Comparison of ENCODE assay signal across 8 cellular contexts in genomic region chr7:92179393-92179924, GRCh38. TPM values are rescaled to one million over a fixed set of nuclear protein-coding genes. Genes with fewer than 3 reads are reported as not detected.
A peak's percentile ranks its signal among the peaks of the same experiment; 100 is the strongest.
DNase-seq lines count a peak whose midpoint lies in the region; ATAC-seq, FAIRE-seq and TF ChIP-seq lines count a peak whose summit lies in the region.

No MANE protein-coding gene starts in this region.

- H3K36me3 ChIP-seq in mammary epithelial cell (ENCODE audit: insufficient read depth, low read length) (no peaks in the 10 kb centered on the region), kidney (ENCODE audit: control insufficient read depth in 1 of 2, insufficient read depth in 2 of 2, low read length in 2 of 2) (no peaks in the 10 kb centered on the region)

- peaks cover 11% of the 10 kb centered on the region for H3K27me3 Mint-ChIP-seq in stimulated activated naive CD8-positive, alpha-beta T cell treated with anti-CD3 and anti-CD28 coated beads, Interleukin-15, Interleukin-2, amounts not matched to agents 100 ng/mL and 50 ng/mL, for 24 hours

- H3K9me3 ChIP-seq in mammary epithelial cell (replicated peaks; ENCODE audit: insufficient read depth, low read length) (no peaks in the 10 kb centered on the region), kidney (ENCODE audit: control insufficient read depth in 1 of 2, low read length in 2 of 2) (no peaks in the 10 kb centered on the region)

- H3K27ac ChIP-seq in mammary epithelial cell (ENCODE audit: insufficient read depth, low read depth, low read length) (no peak overlapping the region), kidney (ENCODE audit: low read depth in 2 of 2, low read length in 2 of 2) (peak overlapping the region; percentile 78 to 80)

- H3K4me3 ChIP-seq in mammary epithelial cell (replicated peaks in 1 of 3; ENCODE audit: insufficient read depth in 1 of 3, low read depth in 2 of 3, low read length in 3 of 3) (peak overlapping the region in 2 of 3 experiments; percentile 31 to 57), kidney (ENCODE audit: low read length in 2 of 2) (peak overlapping the region; percentile 71 to 74)

- H3K4me1 ChIP-seq in mammary epithelial cell (ENCODE audit: insufficient read depth, low read length) (no peaks in the 10 kb centered on the region), kidney (ENCODE audit: control insufficient read depth in 1 of 2, insufficient read depth in 1 of 2, low read depth in 1 of 2, low read length in 2 of 2) (peaks cover 0 to 3% of the 10 kb centered on the region in 2 donors)

- intact Hi-C loops in mammary epithelial cell (cut with micrococcal nuclease): loop anchor here (1.0 to 2.0 kb wide), 2 partner anchors 45 to 268 kb away; partner anchors contain the start of genes CYP51A1 and GATAD1
- intact Hi-C loops in kidney (cut with DNase I): no loop called here

- no peaks in the 10 kb centered on the region for H3K9me3 Mint-ChIP-seq in stimulated activated naive CD8-positive, alpha-beta T cell treated with anti-CD3 and anti-CD28 coated beads, Interleukin-15, Interleukin-2, amounts not matched to agents 100 ng/mL and 50 ng/mL, for 24 hours

- no peak overlapping the region for H3K9ac ChIP-seq in mammary epithelial cell (ENCODE audit: insufficient read depth, low read length)
- peak overlapping the region; percentile 69 to 88 for H3K9ac ChIP-seq in kidney (ENCODE audit: low read length in 2 of 2)

- H3K79me2 ChIP-seq in mammary epithelial cell (ENCODE audit: insufficient read depth, low read length): no peaks in the 10 kb centered on the region

- in situ Hi-C loops in mammary epithelial cell (cut with MboI; ENCODE audit: low sequenced_read_pairs in 2 of 2): no loop called here

- dilution Hi-C loops in mammary epithelial cell (cut with HindIII; ENCODE audit: low sequenced_read_pairs): no loop called here

- peak; percentile 18 for ATAC-seq in HG03064 (IDR thresholded peaks at IDR 0.05; ENCODE audit: low read depth, unreplicated experiment)
- ATAC-seq in GM21423 (IDR thresholded peaks at IDR 0.05; ENCODE audit: unreplicated experiment): no peak

- 25% methylated on average over 20 of the region's 20 CpGs for WGBS in mammary epithelial cell (ENCODE audit: low coverage, missing lambda C conversion rate)

- no peaks in the 10 kb centered on the region for H3K27me3 ChIP-seq in mammary epithelial cell (ENCODE audit: insufficient read depth, low read length)

- TF ChIP-seq CTCF in mammary epithelial cell (conservative IDR thresholded peaks at IDR 0.05 in 1 of 2, IDR thresholded peaks at IDR 0.05 in 1 of 2; ENCODE audit: extremely low read depth in 1 of 2, insufficient read depth in 1 of 2, low read depth in 1 of 2, low read length in 2 of 2) (no peak), kidney (IDR thresholded peaks at IDR 0.05; ENCODE audit: borderline replicate concordance, extremely low read depth, insufficient read depth) (no peak)

- BruUV-seq in mammary epithelial cell (replicated peaks; lab: Mats Ljungman, UMichigan): no TSS peak

- no peak overlapping the region for H3K27ac Mint-ChIP-seq in stimulated activated naive CD8-positive, alpha-beta T cell treated with anti-CD3 and anti-CD28 coated beads, Interleukin-15, Interleukin-2, amounts not matched to agents 100 ng/mL and 50 ng/mL, for 24 hours

- H3K4me3 Mint-ChIP-seq in stimulated activated naive CD8-positive, alpha-beta T cell treated with anti-CD3 and anti-CD28 coated beads, Interleukin-15, Interleukin-2, amounts not matched to agents 100 ng/mL and 50 ng/mL, for 24 hours: peak overlapping the region; percentile 75

- H3K4me2 ChIP-seq in mammary epithelial cell (ENCODE audit: insufficient read depth, low read depth, low read length): peak overlapping the region; percentile 91

- peaks cover 7% of the 10 kb centered on the region for H3K4me1 Mint-ChIP-seq in stimulated activated naive CD8-positive, alpha-beta T cell treated with anti-CD3 and anti-CD28 coated beads, Interleukin-15, Interleukin-2, amounts not matched to agents 100 ng/mL and 50 ng/mL, for 24 hours (ENCODE audit: low read depth)

- no peaks in the 10 kb centered on the region for H4K20me1 ChIP-seq in mammary epithelial cell (ENCODE audit: insufficient read depth, low read length)

- CTCF ChIA-PET in mammary epithelial cell (lab: Charles Lee; ENCODE audit: low non-redundant PET): interaction anchor here (0.6 to 0.7 kb wide), 2 partner anchors 19 to 1300 kb away, joined by 4 read pairs; no protein-coding TSS in a partner anchor

- FAIRE-seq in kidney (lab: Jason Lieb, UNC): no peak

- DNase-seq in ELR (ENCODE audit: low read depth) (peak; percentile 1), mammary epithelial cell (no peak), kidney (no peak), UCSD-AML1 (lab: John Stamatoyannopoulos, UW; ENCODE audit: unreplicated experiment) (no peak), NCI-H1417 treated with DMSO at 0.1 percent for 48 hours (lab: John Stamatoyannopoulos, UW) (no peak)

- H2AFZ ChIP-seq in mammary epithelial cell (ENCODE audit: low read depth, low read length): peak overlapping the region; percentile 82

- no peaks in the 10 kb centered on the region for H3K36me3 Mint-ChIP-seq in stimulated activated naive CD8-positive, alpha-beta T cell treated with anti-CD3 and anti-CD28 coated beads, Interleukin-15, Interleukin-2, amounts not matched to agents 100 ng/mL and 50 ng/mL, for 24 hours (ENCODE audit: low read depth)

RNA-seq across cellular contexts. Expression of gene LRRD1, which starts 0.5 kb away (rescaled TPM):
- total RNA-seq in mammary epithelial cell (under 1 TPM in 1 of 2 donors, not detected in 1; under 0.01 TPM), kidney (0.25 TPM)
- polyA plus RNA-seq in mammary epithelial cell (not detected), kidney (ENCODE audit: insufficient read depth, low read depth, low replicate concordance) (not detected)
- not detected for polyA minus RNA-seq in mammary epithelial cell

RNA-seq across cellular contexts. Expression of gene CYP51A1, which starts 45.2 kb away (rescaled TPM):
- total RNA-seq in mammary epithelial cell: 100 to 1,000 TPM; 213 to 238 TPM
- 28.7 TPM for polyA plus RNA-seq in mammary epithelial cell
- polyA minus RNA-seq in mammary epithelial cell: 85.3 TPM
- total RNA-seq in kidney: 55.8 TPM
- polyA plus RNA-seq in kidney (ENCODE audit: insufficient read depth, low read depth, low replicate concordance): 43.0 TPM
